Comparison of ENCODE assay signal across 7 cellular contexts in the genomic region with DNA sequence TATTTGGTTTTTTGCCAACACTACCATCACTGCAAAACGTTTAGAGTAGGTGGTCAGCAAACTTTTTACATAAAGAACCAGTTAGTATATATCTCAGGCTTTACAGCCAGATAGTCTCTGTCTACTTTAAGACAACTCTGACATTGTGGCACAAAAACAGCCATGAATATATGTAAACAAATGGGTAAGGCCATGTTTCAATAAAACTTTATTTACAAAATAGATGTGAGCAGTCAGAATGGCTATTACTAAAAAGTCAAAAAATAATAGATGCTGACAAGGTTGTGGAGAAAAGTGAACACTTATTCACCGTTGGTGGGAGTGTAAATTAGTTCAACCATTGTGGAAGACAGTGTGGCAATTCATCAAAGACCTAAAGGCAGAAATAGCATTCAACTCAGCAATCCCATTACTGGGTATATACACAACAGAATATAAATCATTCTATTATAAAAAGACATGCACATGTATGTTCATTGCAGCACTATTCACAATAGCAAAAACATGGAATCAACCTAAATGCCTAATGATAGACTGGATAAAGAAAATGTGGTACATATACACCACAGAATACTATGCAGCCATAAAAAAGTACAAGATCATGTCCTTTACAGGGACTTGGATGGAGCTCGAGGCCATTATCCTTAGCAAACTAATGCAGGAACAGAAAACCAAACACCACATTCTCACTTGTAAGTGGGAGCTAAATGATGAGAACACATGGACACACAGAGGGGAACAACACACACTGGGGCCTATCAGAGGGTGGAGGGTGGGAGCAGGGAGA. TPM values are rescaled to one million over a fixed set of nuclear protein-coding genes. Genes with fewer than 3 reads are reported as not detected.
DNase-seq lines count a peak whose midpoint lies in the region; ATAC-seq, FAIRE-seq and TF ChIP-seq lines count a peak whose summit lies in the region.
"Not testable (repeated sequence)": the region's sequence is repeated elsewhere in the genome, so short reads cannot be mapped to it uniquely, and the experiment has no call there.

No MANE protein-coding gene starts in this region.

- not testable (repeated sequence) for H3F3A ChIP-seq in neural progenitor cell (ENCODE audit: low read depth)

- not testable (repeated sequence) for H3K4me1 ChIP-seq in GM12878 (ENCODE audit: control insufficient read depth, insufficient read depth, low read length); neural progenitor cell

- not testable (repeated sequence) for H2AFZ ChIP-seq in GM12878 (ENCODE audit: control insufficient read depth, low read depth, low read length); neural progenitor cell (replicated peaks)

- not testable (repeated sequence) for H3K4me2 ChIP-seq in GM12878 (ENCODE audit: control insufficient read depth, insufficient read depth); neural progenitor cell

- TF ChIP-seq RAD21 in GM12878 (IDR thresholded peaks at IDR 0.05; ENCODE audit: insufficient read depth, low read depth, low read length), result not testable (repeated sequence)

- not testable (repeated sequence) for H4K20me1 ChIP-seq in GM12878 (ENCODE audit: control insufficient read depth, insufficient read depth); neural progenitor cell (ENCODE audit: low read depth)

- RAD21 ChIA-PET in GM12878 (lab: Charles Lee; ENCODE audit: unreplicated experiment), result not testable (repeated sequence)

- in situ Hi-C loops in GM12878 (cut with MboI), result not testable (repeated sequence)

- 40% methylated on average over 3 of the region's 3 CpGs for WGBS in GM12878 (ENCODE audit: insufficient coverage, insufficient replicate concordance, low lambda C conversion rate, missing lambda C conversion rate)

- H3K9ac ChIP-seq in GM12878 (ENCODE audit: control insufficient read depth, insufficient read depth, low read length); neural progenitor cell: not testable (repeated sequence)

- POLR2A ChIA-PET in GM12878 (lab: Charles Lee), result not testable (repeated sequence)

- not testable (repeated sequence) for H3K9me3 Mint-ChIP-seq in Calu3 (ENCODE audit: low read depth, unreplicated experiment); neural progenitor cell; stimulated activated naive B cell treated with anti-CD40 and anti-IgM and Interleukin-4, amounts not matched to agents 10 μg/mL and 1 μg/mL and 100 μg/mL, for 72 hours
- peaks cover 13% of the 10 kb centered on the region for H3K9me3 Mint-ChIP-seq in activated naive CD8-positive, alpha-beta T cell treated with anti-CD3 and anti-CD28 coated beads for 36 hours

- H3K27me3 ChIP-seq in GM12878 (replicated peaks in 1 of 2; ENCODE audit: control insufficient read depth in 2 of 2, insufficient read depth in 2 of 2, low read length in 1 of 2); neural progenitor cell: not testable (repeated sequence)

- not testable (repeated sequence) for TF ChIP-seq POLR2A in GM12878 (IDR thresholded peaks at IDR 0.05; ENCODE audit: low read depth, low read length)

- H3K79me2 ChIP-seq in GM12878 (ENCODE audit: control insufficient read depth, insufficient read depth, low read length); neural progenitor cell (ENCODE audit: low read depth): not testable (repeated sequence)

- not testable (repeated sequence) for H3K36me3 ChIP-seq in GM12878 (ENCODE audit: control insufficient read depth in 2 of 2, insufficient read depth in 2 of 2, low read length in 1 of 2); neural progenitor cell

- BruUV-seq in Calu3 (replicated peaks; lab: Mats Ljungman, UMichigan); GM12878 (replicated peaks; lab: Mats Ljungman, UMichigan): not testable (repeated sequence)

- not testable (repeated sequence) for DNase-seq in Calu3; T-helper 17 cell; activated naive CD8-positive, alpha-beta T cell treated with anti-CD3 and anti-CD28 coated beads for 36 hours; GM12878 (ENCODE audit: low read depth, low spot score); epithelial cell of prostate (ENCODE audit: low read depth, low spot score); neural progenitor cell (ENCODE audit: low spot score); stimulated activated naive B cell treated with anti-CD40 and anti-IgM and Interleukin-4, amounts not matched to agents 10 μg/mL and 1 μg/mL and 100 μg/mL, for 72 hours

- ATAC-seq in T-helper 17 cell; GM12878; stimulated activated naive B cell treated with anti-CD40 and anti-IgM and Interleukin-4, amounts not matched to agents 10 μg/mL and 1 μg/mL and 100 μg/mL, for 72 hours (replicated peaks): not testable (repeated sequence)

- peak overlapping the region; percentile 19 for H3K27ac Mint-ChIP-seq in Calu3 (ENCODE audit: unreplicated experiment)
- peak overlapping the region; percentile 2 for H3K27ac Mint-ChIP-seq in T-helper 17 cell
- peak overlapping the region; percentile 39 for H3K27ac Mint-ChIP-seq in activated naive CD8-positive, alpha-beta T cell treated with anti-CD3 and anti-CD28 coated beads for 36 hours
- H3K27ac Mint-ChIP-seq in neural progenitor cell, result peak overlapping the region; percentile 61
- H3K27ac Mint-ChIP-seq in stimulated activated naive B cell treated with anti-CD40 and anti-IgM and Interleukin-4, amounts not matched to agents 10 μg/mL and 1 μg/mL and 100 μg/mL, for 72 hours, result peak overlapping the region; percentile 89

- not testable (repeated sequence) for H3K4me3 ChIP-seq in GM12878, neural progenitor cell

- intact Hi-C loops in Calu3 (cut with micrococcal nuclease; ENCODE audit: unreplicated experiment); GM12878 (cut with micrococcal nuclease; ENCODE audit: unreplicated experiment): not testable (repeated sequence)

- FAIRE-seq in GM12878 (lab: Jason Lieb, UNC), result not testable (repeated sequence)

- not testable (repeated sequence) for TF ChIP-seq EP300 in GM12878 (IDR thresholded peaks at IDR 0.05; ENCODE audit: borderline replicate concordance in 1 of 2, control insufficient read depth in 1 of 2, low read depth in 2 of 2, low read length in 2 of 2)

- not testable (repeated sequence) for H3K27ac ChIP-seq in GM12878 (ENCODE audit: control insufficient read depth, insufficient read depth); neural progenitor cell
- peak overlapping the region; percentile 22 for H3K27ac ChIP-seq in epithelial cell of prostate

- CTCF ChIA-PET in Calu3 (lab: Charles Lee), result not testable (repeated sequence)
- CTCF ChIA-PET in GM12878 (lab: Yijun Ruan, JAX), result interaction anchor here (0.6 kb wide), 2 partner anchors 24 to 127 kb away, joined by 3 to 4 read pairs; no protein-coding TSS in a partner anchor

- TF ChIP-seq CTCF in Calu3 (IDR thresholded peaks at IDR 0.05; ENCODE audit: unreplicated experiment); GM12878 (IDR thresholded peaks at IDR 0.05 in 2 of 3, conservative IDR thresholded peaks at IDR 0.05 in 1 of 3; ENCODE audit: control insufficient read depth in 2 of 3, extremely low read depth in 1 of 3, insufficient read depth in 1 of 3, low read depth in 3 of 3, low read length in 3 of 3); neural progenitor cell (IDR thresholded peaks at IDR 0.05): not testable (repeated sequence)

- H3K9me3 ChIP-seq in T-helper 17 cell (ENCODE audit: control insufficient read depth, low read length, poor library complexity, severe bottlenecking); GM12878 (replicated peaks; ENCODE audit: control insufficient read depth, insufficient read depth, low read length); neural progenitor cell (ENCODE audit: low read depth): not testable (repeated sequence)

- not testable (repeated sequence) for H3K36me3 Mint-ChIP-seq in Calu3 (ENCODE audit: insufficient read depth, unreplicated experiment); T-helper 17 cell (ENCODE audit: low read depth)
- peaks cover 20% of the 10 kb centered on the region for H3K36me3 Mint-ChIP-seq in activated naive CD8-positive, alpha-beta T cell treated with anti-CD3 and anti-CD28 coated beads for 36 hours
- peaks cover 12% of the 10 kb centered on the region for H3K36me3 Mint-ChIP-seq in neural progenitor cell
- peaks cover 12 to 26% of the 10 kb centered on the region in 2 donors for H3K36me3 Mint-ChIP-seq in stimulated activated naive B cell treated with anti-CD40 and anti-IgM and Interleukin-4, amounts not matched to agents 10 μg/mL and 1 μg/mL and 100 μg/mL, for 72 hours

- H3K27me3 Mint-ChIP-seq in Calu3 (ENCODE audit: unreplicated experiment); T-helper 17 cell; activated naive CD8-positive, alpha-beta T cell treated with anti-CD3 and anti-CD28 coated beads for 36 hours; neural progenitor cell (ENCODE audit: insufficient read depth, low read depth); stimulated activated naive B cell treated with anti-CD40 and anti-IgM and Interleukin-4, amounts not matched to agents 10 μg/mL and 1 μg/mL and 100 μg/mL, for 72 hours: not testable (repeated sequence)

- H3K4me1 Mint-ChIP-seq in Calu3 (ENCODE audit: low read depth, unreplicated experiment); T-helper 17 cell; activated naive CD8-positive, alpha-beta T cell treated with anti-CD3 and anti-CD28 coated beads for 36 hours; neural progenitor cell; stimulated activated naive B cell treated with anti-CD40 and anti-IgM and Interleukin-4, amounts not matched to agents 10 μg/mL and 1 μg/mL and 100 μg/mL, for 72 hours: not testable (repeated sequence)

- SMC1A ChIA-PET in GM12878 (lab: Charles Lee; ENCODE audit: uncharacterized antibody, unreplicated experiment), result interaction anchor here (1.4 kb wide), 1 partner anchor 36 kb away, joined by 3 read pairs; no protein-coding TSS in a partner anchor

- H3K4me3 Mint-ChIP-seq in Calu3 (ENCODE audit: low read depth, unreplicated experiment); T-helper 17 cell; activated naive CD8-positive, alpha-beta T cell treated with anti-CD3 and anti-CD28 coated beads for 36 hours; stimulated activated naive B cell treated with anti-CD40 and anti-IgM and Interleukin-4, amounts not matched to agents 10 μg/mL and 1 μg/mL and 100 μg/mL, for 72 hours: not testable (repeated sequence)
- peak overlapping the region; percentile 28 for H3K4me3 Mint-ChIP-seq in neural progenitor cell

RNA-seq across cellular contexts. Expression of gene EIF4E, which starts 56.6 kb away (rescaled TPM):
- total RNA-seq in Calu3 (2022) (103 and 105 TPM in 2 replicates), T-helper 17 cell (10 to 100 TPM; 50.5 to 51.1 TPM), GM12878 (2014; rRNA removed) (110 and 150 TPM in 2 replicates), GM12878 (2014; rRNA removed; fragmentation: Illumina TruSeq; extraction: Trizol) (247 and 272 TPM in 2 replicates), GM12878 (2021) (104 and 119 TPM in 2 replicates), neural progenitor cell (ENCODE audit: low replicate concordance) (249 and 340 TPM in 2 replicates)
- total RNA-seq in activated naive CD8-positive, alpha-beta T cell treated with anti-CD3 and anti-CD28 coated beads for 36 hours, result 100 to 1,000 TPM; 179 to 181 TPM
- total RNA-seq in GM12878 (2013; cell fraction: nucleolus; rRNA removed), result 103 and 122 TPM in 2 replicates
- polyA plus RNA-seq in GM12878 (2011; ENCODE audit: low read depth), result 20.4 TPM
- polyA plus RNA-seq in GM12878 (2011; rRNA removed) (158 and 229 TPM in 2 replicates), GM12878 (2014; fragmentation: Illumina TruSeq; extraction: Trizol) (145 and 213 TPM in 2 replicates), GM12878 (2014; fragmentation: Nextera tagmentation; extraction: Ambion mirVana) (100 to 1,000 TPM; 167 to 372 TPM), GM12878 (2014; rRNA removed) (95.5 and 104 TPM in 2 replicates), GM12878 (2016; fragmentation: Nextera tagmentation; extraction: Ambion mirVana) (100 to 1,000 TPM; 182 to 195 TPM)
- 50.1 and 63.6 TPM in 2 replicates for polyA plus RNA-seq in GM12878 (2011; cell fraction: cytosol; rRNA removed)
- 42.9 and 79.1 TPM in 2 replicates for polyA plus RNA-seq in GM12878 (2011; cell fraction: nucleus; rRNA removed)
- polyA plus RNA-seq in GM12878 (2012), result 43.7 and 54.1 TPM in 2 replicates
- polyA minus RNA-seq in GM12878 (2011; rRNA and poly(A)+ RNA removed), result 51.8 and 107 TPM in 2 replicates
- 47.4 and 54.5 TPM in 2 replicates for polyA minus RNA-seq in GM12878 (2011; cell fraction: cytosol; rRNA and poly(A)+ RNA removed)
- 34.3 and 75.1 TPM in 2 replicates for polyA minus RNA-seq in GM12878 (2011; cell fraction: nucleus; rRNA and poly(A)+ RNA removed)

Comparison
In these comparisons a context has a peak if more than half of its experiments do, and no peak if none do; other contexts are left out.
1. H3K27ac Mint-ChIP-seq: peak in every context shown above with its lines; median percentile 89 in stimulated activated naive B cell treated with anti-CD40 and anti-IgM and Interleukin-4, amounts not matched to agents 10 μg/mL and 1 μg/mL and 100 μg/mL, for 72 hours; 61 in neural progenitor cell; 39 in activated naive CD8-positive, alpha-beta T cell treated with anti-CD3 and anti-CD28 coated beads for 36 hours; 19 in Calu3; 2 in T-helper 17 cell.